9 cellular contexts compared by ENCODE assay signal in the genomic region with DNA sequence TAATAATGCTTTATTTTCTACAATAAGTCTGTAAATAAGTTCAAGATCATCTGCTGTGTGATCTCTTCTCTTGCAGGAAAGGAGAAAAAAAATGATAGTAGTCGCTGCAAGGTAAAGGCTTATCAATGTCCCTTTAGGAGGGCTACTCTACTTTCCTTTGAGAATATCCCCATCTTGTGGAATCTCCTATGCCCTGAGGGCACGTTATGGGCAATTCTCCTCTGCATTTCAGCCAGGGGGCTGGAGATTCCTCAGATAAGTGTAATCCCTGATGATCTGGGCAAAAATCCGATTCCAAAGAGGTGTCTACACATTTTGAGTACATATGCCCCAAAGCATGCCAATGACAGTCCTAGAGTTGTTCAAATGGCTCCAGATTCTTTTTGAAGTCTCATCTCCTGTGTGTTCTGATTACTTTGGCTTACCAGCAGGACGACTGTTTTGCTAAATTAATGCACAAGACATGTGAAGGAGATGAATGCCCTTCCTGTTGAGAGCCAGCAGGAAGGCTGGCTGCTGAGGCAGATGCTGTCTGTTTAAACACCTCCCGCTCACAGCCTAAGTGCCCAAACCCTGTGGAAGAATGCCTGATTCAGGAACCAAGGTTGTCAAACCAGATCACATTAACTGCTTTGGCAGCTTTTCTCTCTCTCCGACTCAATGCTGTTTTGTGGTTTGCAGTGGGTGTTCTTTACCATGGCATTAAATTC.
A peak's percentile ranks its signal among the peaks of the same experiment; 100 is the strongest.
DNase-seq lines count a peak whose midpoint lies in the region; ATAC-seq and TF ChIP-seq lines count a peak whose summit lies in the region.
"Had no signal": no experiment of that assay in that cellular context is flagged by ENCODE, and none has a peak within 500 bp of the region (broad histone marks: within the 10 kb centered on the region; RNA-seq: fewer than 3 reads in every experiment).

No MANE protein-coding gene starts in this region.

- no peak overlapping the region for H3K9ac ChIP-seq in HUES48 (ENCODE audit: low read depth, low read length)

- H3K79me2 ChIP-seq in DOHH2 (ENCODE audit: control insufficient read depth, low read length), result no peaks in the 10 kb centered on the region

- H4K20me1 ChIP-seq in DOHH2 (ENCODE audit: control insufficient read depth, insufficient read depth, low read depth, low read length), result no peaks in the 10 kb centered on the region

- no peaks in the 10 kb centered on the region for H3K9me2 ChIP-seq in DOHH2 (replicated peaks; ENCODE audit: control insufficient read depth, low read length)

- H3K4me3 ChIP-seq in DOHH2 (ENCODE audit: low read length), result no peak overlapping the region
- H3K4me3 ChIP-seq in HUES48 (ENCODE audit: low read depth, low read length), result peak overlapping the region; percentile 29; the same call in 1 of the 2 replicates
- no peak overlapping the region for H3K4me3 ChIP-seq in kidney epithelial cell (ENCODE audit: low read depth, low read length)

- no peak overlapping the region for H3K4me2 ChIP-seq in DOHH2 (ENCODE audit: low read length)

- H3K36me3 ChIP-seq in DOHH2 (ENCODE audit: control insufficient read depth, low read length), result no peaks in the 10 kb centered on the region
- H3K36me3 ChIP-seq in HUES48 (ENCODE audit: control insufficient read depth, insufficient read depth, low read length), result no peaks in the 10 kb centered on the region
- no peaks in the 10 kb centered on the region for H3K36me3 ChIP-seq in kidney epithelial cell (ENCODE audit: control insufficient read depth, insufficient read depth, low read length)
- H3K36me3 ChIP-seq: neutrophil had no signal

- no peak for ATAC-seq in HG02981 (IDR thresholded peaks at IDR 0.05; ENCODE audit: unreplicated experiment)
- ATAC-seq in HG03280 (IDR thresholded peaks at IDR 0.05; ENCODE audit: unreplicated experiment), result no peak

- H3K27ac ChIP-seq in DOHH2 (ENCODE audit: low read depth, low read length) (no peak overlapping the region), HUES48 (ENCODE audit: low read depth, low read length) (peak overlapping the region; percentile 81)
- H3K27ac ChIP-seq: neutrophil had no signal

- no peaks in the 10 kb centered on the region for H3K4me1 ChIP-seq in DOHH2 (ENCODE audit: control insufficient read depth, low read length)
- peaks cover 24% of the 10 kb centered on the region for H3K4me1 ChIP-seq in HUES48 (ENCODE audit: control insufficient read depth, insufficient read depth, low read length)

- peak; percentile 38 for TF ChIP-seq CTCF in DOHH2 (IDR thresholded peaks at IDR 0.05; ENCODE audit: low read depth, low read length, poor library complexity, severe bottlenecking)
- TF ChIP-seq CTCF in kidney epithelial cell (IDR thresholded peaks at IDR 0.05; ENCODE audit: insufficient read depth, low read length, poor library complexity, severe bottlenecking), result peak; percentile 64

- DNase-seq in SW480 (ENCODE audit: low spot score) (peak; percentile 43), kidney epithelial cell (ENCODE audit: low read depth) (peak; percentile 12)
- no peak for DNase-seq in stimulated activated naive CD4-positive, alpha-beta T cell (lab: John Stamatoyannopoulos, UW)
- no peak for DNase-seq in activated CD8-positive, alpha-beta memory T cell treated with anti-CD3 and anti-CD28 coated beads, Interleukin-2, amount 50 U/mL, for 48 hours

- H3K9me3 ChIP-seq in DOHH2 (ENCODE audit: control insufficient read depth, insufficient read depth, low read length) (no peaks in the 10 kb centered on the region), HUES48 (ENCODE audit: control insufficient read depth, insufficient read depth, low read length) (no peaks in the 10 kb centered on the region)
- H3K9me3 ChIP-seq: neutrophil had no signal

- H3K27me3 ChIP-seq in DOHH2 (ENCODE audit: control insufficient read depth, low read length), result peaks cover 5% of the 10 kb centered on the region; the same call in 1 of the 2 replicates
- H3K27me3 ChIP-seq in HUES48 (ENCODE audit: control insufficient read depth, insufficient read depth, low read length), result peaks cover 11% of the 10 kb centered on the region
- H3K27me3 ChIP-seq in kidney epithelial cell (ENCODE audit: control insufficient read depth, insufficient read depth, low read length), result no peaks in the 10 kb centered on the region
- H3K27me3 ChIP-seq: neutrophil had no signal

- H3F3A ChIP-seq in DOHH2 (ENCODE audit: control insufficient read depth, insufficient read depth), result no peaks in the 10 kb centered on the region; the same call in 1 of the 2 replicates

Comparison
In these comparisons a context has a peak if more than half of its experiments do, and no peak if none do; other contexts are left out.
1. DNase-seq: peak in SW480 (single experiment) and kidney epithelial cell (single experiment); none in stimulated activated naive CD4-positive, alpha-beta T cell (0 of 6) and activated CD8-positive, alpha-beta memory T cell treated with anti-CD3 and anti-CD28 coated beads, Interleukin-2, amount 50 U/mL, for 48 hours (single experiment).